Comparison of ENCODE assay signal across 4 cellular contexts in the genomic region with DNA sequence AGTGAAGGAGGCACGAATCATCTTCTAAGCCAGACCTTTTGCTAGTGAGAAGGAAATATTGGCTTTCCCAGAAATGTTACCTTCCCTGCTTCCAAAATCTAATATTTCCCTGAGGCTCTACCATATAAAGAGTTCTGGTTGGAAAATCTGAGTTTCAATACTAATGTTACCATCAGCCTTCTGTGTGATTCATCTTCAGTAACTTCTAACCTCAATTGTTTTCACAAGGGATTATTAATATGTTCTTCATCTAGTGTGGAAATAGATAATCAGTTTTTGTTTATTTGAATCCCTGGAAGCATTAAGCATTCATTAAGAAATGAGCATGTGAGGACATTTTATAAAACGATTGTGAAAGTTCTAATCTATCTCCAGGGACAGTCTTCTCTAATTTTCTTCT.
"Had no signal": no experiment of that assay in that cellular context is flagged by ENCODE, and none has a peak within 500 bp of the region (broad histone marks: within the 10 kb centered on the region; RNA-seq: fewer than 3 reads in every experiment).

No MANE protein-coding gene starts in this region.

- ATAC-seq: GM23338 had no signal

- H3K4me1 Mint-ChIP-seq: GM23338, H9 had no signal

- H3K4me3 Mint-ChIP-seq: GM23338, H9 had no signal

- H3K27ac Mint-ChIP-seq: GM23338, H9 had no signal

- DNase-seq: H9, HCEC 1CT, IMR-90 had no signal
